8 cellular contexts compared by ENCODE assay signal in genomic region chr12:11761869-11762567, GRCh38.
DNase-seq lines count a peak whose midpoint lies in the region; ATAC-seq lines count a peak whose summit lies in the region.

No MANE protein-coding gene starts in this region.

- H2BK15ac ChIP-seq in mesenchymal stem cell (ENCODE audit: low read depth, poor library complexity, severe bottlenecking) = no peak overlapping the region

- H3K9me3 ChIP-seq in mesenchymal stem cell (ENCODE audit: control insufficient read depth, low read length) = no peaks in the 10 kb centered on the region

- peak; percentile 51 for ATAC-seq in GM18498 (IDR thresholded peaks at IDR 0.05; ENCODE audit: unreplicated experiment)
- ATAC-seq in GM21381 (IDR thresholded peaks at IDR 0.05; ENCODE audit: unreplicated experiment) = peak; percentile 46
- peak; percentile 48 for ATAC-seq in HG03378 (IDR thresholded peaks at IDR 0.05; ENCODE audit: unreplicated experiment)

- H3K4ac ChIP-seq in mesenchymal stem cell (ENCODE audit: low read depth in 1 of 2, low read length in 2 of 2) = no peak overlapping the region

- no peak overlapping the region for H4K8ac ChIP-seq in mesenchymal stem cell (ENCODE audit: low read length)

- H4K91ac ChIP-seq in mesenchymal stem cell (ENCODE audit: low read length) = peak overlapping the region; percentile 19

- 91% methylated on average over 5 of the region's 8 CpGs for WGBS in mesenchymal stem cell

- DNase-seq in mesenchymal stem cell (no peak), C1 segment of cervical spinal cord (lab: John Stamatoyannopoulos, UW) (no peak), NCI-H82 treated with DMSO at 0.1 percent for 48 hours (lab: John Stamatoyannopoulos, UW; ENCODE audit: unreplicated experiment) (no peak)
- no peak for DNase-seq in stimulated activated CD4-positive, alpha-beta T cell treated with anti-CD3 and anti-CD28 coated beads, Interleukin-4, amount 100 ng/mL, for 4 hours
- no peak for DNase-seq in stimulated activated CD8-positive, alpha-beta memory T cell treated with anti-CD3 and anti-CD28 coated beads, Interleukin-4, amount 100 ng/mL, for 48 hours

- peaks cover 0 to 7% of the 10 kb centered on the region in 2 experiments for H3K36me3 ChIP-seq in mesenchymal stem cell (ENCODE audit: control insufficient read depth in 1 of 2, insufficient read depth in 2 of 2, low read depth in 1 of 2, low read length in 2 of 2)

- H2AFZ ChIP-seq in mesenchymal stem cell (ENCODE audit: low read depth, low read length) = no peak overlapping the region

- no peak overlapping the region for H3K4me3 ChIP-seq in mesenchymal stem cell (ENCODE audit: insufficient read depth in 1 of 2, low read depth in 1 of 2, low read length in 2 of 2)

- peaks cover 28% of the 10 kb centered on the region for H3K79me1 ChIP-seq in mesenchymal stem cell (replicated peaks; ENCODE audit: low read length, poor library complexity, severe bottlenecking)

- H3K4me2 ChIP-seq in mesenchymal stem cell (ENCODE audit: low read length, poor library complexity, severe bottlenecking) = no peak overlapping the region

- H2AK5ac ChIP-seq in mesenchymal stem cell (ENCODE audit: low read length, severe bottlenecking) = peak overlapping the region; percentile 10

- peak overlapping the region in 1 of 2 experiments; percentile 15 for H2BK12ac ChIP-seq in mesenchymal stem cell (ENCODE audit: low read length in 2 of 2)

- no peak overlapping the region for H3K23ac ChIP-seq in mesenchymal stem cell (ENCODE audit: low read length in 2 of 2)

- no peaks in the 10 kb centered on the region for H3K27me3 ChIP-seq in mesenchymal stem cell (ENCODE audit: control insufficient read depth in 1 of 2, insufficient read depth in 1 of 2, low read length in 2 of 2)

- H3K14ac ChIP-seq in mesenchymal stem cell (ENCODE audit: low read length in 2 of 2) = no peak overlapping the region

- H3K27ac ChIP-seq in mesenchymal stem cell (ENCODE audit: low read length, poor library complexity, severe bottlenecking) = no peak overlapping the region

- peak overlapping the region in 1 of 2 experiments; percentile 46 for H3K18ac ChIP-seq in mesenchymal stem cell (ENCODE audit: low read depth in 1 of 2, low read length in 2 of 2)

- no peak overlapping the region for H2BK5ac ChIP-seq in mesenchymal stem cell (ENCODE audit: low read depth, low read length, poor library complexity, severe bottlenecking)

- H3K9ac ChIP-seq in mesenchymal stem cell (ENCODE audit: low read length) = no peak overlapping the region

- no peak overlapping the region for H2BK120ac ChIP-seq in mesenchymal stem cell (ENCODE audit: low read depth, low read length)

- peaks cover 26% of the 10 kb centered on the region for H3K4me1 ChIP-seq in mesenchymal stem cell (ENCODE audit: control insufficient read depth, insufficient read depth, low read depth, low read length)
